Comparison of ENCODE assay signal across 18 cellular contexts in genomic region chr11:77704029-77704428, GRCh38.
DNase-seq lines count a peak whose midpoint lies in the region; FAIRE-seq and TF ChIP-seq lines count a peak whose summit lies in the region.
"Had no signal": no experiment of that assay in that cellular context is flagged by ENCODE, and none has a peak within 500 bp of the region (broad histone marks: within the 10 kb centered on the region; RNA-seq: fewer than 3 reads in every experiment).

No MANE protein-coding gene starts in this region.

- CTCF ChIA-PET in CD4-positive, alpha-beta memory T cell (lab: Charles Lee; ENCODE audit: partially characterized antibody): no interaction called here

- peaks cover 14% of the 10 kb centered on the region for H3K36me3 Mint-ChIP-seq in astrocyte (ENCODE audit: low read depth, unreplicated experiment)
- peaks cover 38% of the 10 kb centered on the region for H3K36me3 Mint-ChIP-seq in activated T-helper 2 cell treated with anti-CD3 and anti-CD28 coated beads, Interferon-gamma antibody, Interleukin-2, Interleukin-4, amounts not matched to agents 10 μg/mL and 5 μg/mL and 100 μg/mL, durations not matched to agents 14 hours and 24 hours and 36 hours (ENCODE audit: low read depth)
- H3K36me3 Mint-ChIP-seq in CD4-positive, alpha-beta memory T cell: peaks cover 19 to 35% of the 10 kb centered on the region in 2 donors

- H3K9me3 Mint-ChIP-seq in astrocyte (ENCODE audit: unreplicated experiment): peaks cover 2% of the 10 kb centered on the region
- no peaks in the 10 kb centered on the region for H3K9me3 Mint-ChIP-seq in activated T-helper 2 cell treated with anti-CD3 and anti-CD28 coated beads, Interferon-gamma antibody, Interleukin-2, Interleukin-4, amounts not matched to agents 10 μg/mL and 5 μg/mL and 100 μg/mL, durations not matched to agents 14 hours and 24 hours and 36 hours
- H3K9me3 Mint-ChIP-seq in CD4-positive, alpha-beta memory T cell: peaks cover 0 to 2% (median 0%) of the 10 kb centered on the region in 8 donors
- H3K9me3 Mint-ChIP-seq: CD8-positive, alpha-beta T cell; HFFc6 had no signal

- POLR2A ChIA-PET in CD4-positive, alpha-beta memory T cell (lab: Charles Lee; ENCODE audit: partially characterized antibody): interaction anchor here (0.6 kb wide), 1 partner anchor 46 kb away, joined by 5 read pairs; no protein-coding TSS in a partner anchor

- no peak overlapping the region for H3K18ac ChIP-seq in mesendoderm (ENCODE audit: low read length)

- H3K4me1 ChIP-seq in astrocyte (ENCODE audit: insufficient read depth, low read length) (peaks cover 15% of the 10 kb centered on the region), mesendoderm (ENCODE audit: control insufficient read depth, low read depth, low read length) (no peaks in the 10 kb centered on the region)
- H3K4me1 ChIP-seq in CD4-positive, alpha-beta memory T cell (ENCODE audit: insufficient read depth, low read length): no peaks in the 10 kb centered on the region

- H3K4me1 Mint-ChIP-seq in astrocyte (ENCODE audit: low read depth, unreplicated experiment): peaks cover 31% of the 10 kb centered on the region
- peaks cover 23% of the 10 kb centered on the region for H3K4me1 Mint-ChIP-seq in activated T-helper 2 cell treated with anti-CD3 and anti-CD28 coated beads, Interferon-gamma antibody, Interleukin-2, Interleukin-4, amounts not matched to agents 10 μg/mL and 5 μg/mL and 100 μg/mL, durations not matched to agents 14 hours and 24 hours and 36 hours (ENCODE audit: low read depth)
- peaks cover 10 to 20% (median 15%) of the 10 kb centered on the region in 4 donors for H3K4me1 Mint-ChIP-seq in CD4-positive, alpha-beta memory T cell

- H3K27me3 ChIP-seq in astrocyte (ENCODE audit: insufficient read depth, low read length) (no peaks in the 10 kb centered on the region), mesendoderm (ENCODE audit: insufficient read depth, low read length, poor library complexity) (no peaks in the 10 kb centered on the region)
- H3K27me3 ChIP-seq in CD4-positive, alpha-beta memory T cell (ENCODE audit: insufficient read depth, low read length): no peaks in the 10 kb centered on the region

- H4K20me1 ChIP-seq in astrocyte (ENCODE audit: insufficient read depth, low read length): no peaks in the 10 kb centered on the region

- FAIRE-seq in GM12892 (lab: Jason Lieb, UNC): peak; percentile 42
- FAIRE-seq in astrocyte (lab: Jason Lieb, UNC): no peak
- FAIRE-seq: GM12878, GM18507, H54 had no signal

- no peak overlapping the region for H3K27ac ChIP-seq in astrocyte (ENCODE audit: low read depth, low read length)
- H3K27ac ChIP-seq in mesendoderm (ENCODE audit: low read depth, low read length): no peak overlapping the region
- no peak overlapping the region for H3K27ac ChIP-seq in CD4-positive, alpha-beta memory T cell (ENCODE audit: low read depth, low read length)

- H3K9me3 ChIP-seq in astrocyte (ENCODE audit: insufficient read depth, low read depth, low read length): no peaks in the 10 kb centered on the region
- no peaks in the 10 kb centered on the region for H3K9me3 ChIP-seq in CD4-positive, alpha-beta memory T cell (ENCODE audit: control insufficient read depth in 1 of 2, low read length in 2 of 2)
- H3K9me3 ChIP-seq: Caco-2, HAP-1 had no signal

- no peaks in the 10 kb centered on the region for H3K27me3 Mint-ChIP-seq in astrocyte (ENCODE audit: low read depth, unreplicated experiment)
- H3K27me3 Mint-ChIP-seq in activated T-helper 2 cell treated with anti-CD3 and anti-CD28 coated beads, Interferon-gamma antibody, Interleukin-2, Interleukin-4, amounts not matched to agents 10 μg/mL and 5 μg/mL and 100 μg/mL, durations not matched to agents 14 hours and 24 hours and 36 hours (ENCODE audit: low read depth): no peaks in the 10 kb centered on the region
- H3K27me3 Mint-ChIP-seq in CD4-positive, alpha-beta memory T cell: no peaks in the 10 kb centered on the region

- TF ChIP-seq POLR2A in GM12892 (IDR thresholded peaks at IDR 0.05; ENCODE audit: low read depth, low read length): no peak

- H3K79me2 ChIP-seq in astrocyte (ENCODE audit: insufficient read depth, low read length): no peaks in the 10 kb centered on the region
- no peaks in the 10 kb centered on the region for H3K79me2 ChIP-seq in mesendoderm (ENCODE audit: control insufficient read depth, insufficient read depth, low read length)

- no peak overlapping the region for H2BK15ac ChIP-seq in mesendoderm (replicated peaks; ENCODE audit: low read depth)

- H3K4me3 Mint-ChIP-seq in astrocyte (ENCODE audit: unreplicated experiment): no peak overlapping the region
- H3K4me3 Mint-ChIP-seq in activated T-helper 2 cell treated with anti-CD3 and anti-CD28 coated beads, Interferon-gamma antibody, Interleukin-2, Interleukin-4, amounts not matched to agents 10 μg/mL and 5 μg/mL and 100 μg/mL, durations not matched to agents 14 hours and 24 hours and 36 hours (ENCODE audit: low read depth): no peak overlapping the region
- no peak overlapping the region for H3K4me3 Mint-ChIP-seq in CD4-positive, alpha-beta memory T cell
- H3K4me3 Mint-ChIP-seq: CD8-positive, alpha-beta T cell; HFFc6 had no signal

- no peak overlapping the region for H2AFZ ChIP-seq in astrocyte (ENCODE audit: low read depth, low read length)

- WGBS in mesendoderm (ENCODE audit: extremely low coverage, insufficient coverage, low lambda C conversion rate): no CpG with 5 or more reads among the region's 3 CpGs

- H3K4ac ChIP-seq in mesendoderm (ENCODE audit: low read depth, low read length): no peak overlapping the region

- H3K9ac ChIP-seq in astrocyte (ENCODE audit: low read length) (no peak overlapping the region), mesendoderm (ENCODE audit: low read length) (no peak overlapping the region)

- no peak overlapping the region for H2BK120ac ChIP-seq in mesendoderm (ENCODE audit: low read depth, low read length)

- no peaks in the 10 kb centered on the region for H3K79me1 ChIP-seq in mesendoderm (ENCODE audit: low read length)

- TF ChIP-seq CTCF in astrocyte (IDR thresholded peaks at IDR 0.05; ENCODE audit: insufficient read depth, low read depth, low read length): no peak

- peak overlapping the region; percentile 77 for H3K27ac Mint-ChIP-seq in astrocyte (ENCODE audit: unreplicated experiment)
- no peak overlapping the region for H3K27ac Mint-ChIP-seq in activated T-helper 2 cell treated with anti-CD3 and anti-CD28 coated beads, Interferon-gamma antibody, Interleukin-2, Interleukin-4, amounts not matched to agents 10 μg/mL and 5 μg/mL and 100 μg/mL, durations not matched to agents 14 hours and 24 hours and 36 hours
- H3K27ac Mint-ChIP-seq in CD4-positive, alpha-beta memory T cell: no peak overlapping the region
- H3K27ac Mint-ChIP-seq: CD8-positive, alpha-beta T cell; HFFc6 had no signal

- H3K4me3 ChIP-seq in astrocyte (ENCODE audit: insufficient read depth, low read depth, low read length) (no peak overlapping the region), mesendoderm (ENCODE audit: low read length) (no peak overlapping the region)
- no peak overlapping the region for H3K4me3 ChIP-seq in CD4-positive, alpha-beta memory T cell (ENCODE audit: low read length in 2 of 2)
- H3K4me3 ChIP-seq: GM12878, HAP-1 had no signal

- intact Hi-C loops in activated T-helper 2 cell treated with anti-CD3 and anti-CD28 coated beads, Interferon-gamma antibody, Interleukin-2, Interleukin-4, amounts not matched to agents 10 μg/mL and 5 μg/mL and 100 μg/mL, durations not matched to agents 14 hours and 24 hours and 36 hours (cut with micrococcal nuclease): no loop called here
- intact Hi-C loops in CD4-positive, alpha-beta memory T cell (cut with micrococcal nuclease): no loop called here

- no peak overlapping the region for H4K5ac ChIP-seq in mesendoderm (ENCODE audit: low read length)

- H3K56ac ChIP-seq in mesendoderm (ENCODE audit: low read length): no peak overlapping the region

- no peak overlapping the region for H4K8ac ChIP-seq in mesendoderm (ENCODE audit: low read depth, low read length)

- DNase-seq in GM12892 (ENCODE audit: insufficient read length): no peak
- no peak for DNase-seq in astrocyte (ENCODE audit: low read depth)
- DNase-seq in mesendoderm: peak; percentile 7
- DNase-seq in activated T-helper 2 cell treated with anti-CD3 and anti-CD28 coated beads, Interferon-gamma antibody, Interleukin-2, Interleukin-4, amounts not matched to agents 10 μg/mL and 5 μg/mL and 100 μg/mL, durations not matched to agents 14 hours and 24 hours and 36 hours (ENCODE audit: low spot score): no peak
- DNase-seq in CD4-positive, alpha-beta memory T cell: no peak
- DNase-seq in DMS153 (lab: John Stamatoyannopoulos, UW): no peak
- DNase-seq: C1 segment of cervical spinal cord; Caco-2; CD8-positive, alpha-beta T cell; DMS79; EL; GDM1; GOT3; HFFc6 had no signal

- H3K4me2 ChIP-seq in astrocyte (ENCODE audit: low read length): no peak overlapping the region
- H3K4me2 ChIP-seq in mesendoderm (ENCODE audit: low read length): no peak overlapping the region

- H2AK5ac ChIP-seq in mesendoderm (ENCODE audit: low read length): no peak overlapping the region

- no peak overlapping the region for H3K23ac ChIP-seq in mesendoderm (ENCODE audit: low read length)

- peaks cover 11% of the 10 kb centered on the region for H3K36me3 ChIP-seq in astrocyte (ENCODE audit: insufficient read depth, low read length)
- H3K36me3 ChIP-seq in mesendoderm (ENCODE audit: control insufficient read depth, insufficient read depth, low read length): no peaks in the 10 kb centered on the region
- no peaks in the 10 kb centered on the region for H3K36me3 ChIP-seq in CD4-positive, alpha-beta memory T cell (ENCODE audit: insufficient read depth, low read length)

- no peak overlapping the region for H2BK5ac ChIP-seq in mesendoderm (ENCODE audit: low read length)
